8 cellular contexts compared by ENCODE assay signal in the genomic region with DNA sequence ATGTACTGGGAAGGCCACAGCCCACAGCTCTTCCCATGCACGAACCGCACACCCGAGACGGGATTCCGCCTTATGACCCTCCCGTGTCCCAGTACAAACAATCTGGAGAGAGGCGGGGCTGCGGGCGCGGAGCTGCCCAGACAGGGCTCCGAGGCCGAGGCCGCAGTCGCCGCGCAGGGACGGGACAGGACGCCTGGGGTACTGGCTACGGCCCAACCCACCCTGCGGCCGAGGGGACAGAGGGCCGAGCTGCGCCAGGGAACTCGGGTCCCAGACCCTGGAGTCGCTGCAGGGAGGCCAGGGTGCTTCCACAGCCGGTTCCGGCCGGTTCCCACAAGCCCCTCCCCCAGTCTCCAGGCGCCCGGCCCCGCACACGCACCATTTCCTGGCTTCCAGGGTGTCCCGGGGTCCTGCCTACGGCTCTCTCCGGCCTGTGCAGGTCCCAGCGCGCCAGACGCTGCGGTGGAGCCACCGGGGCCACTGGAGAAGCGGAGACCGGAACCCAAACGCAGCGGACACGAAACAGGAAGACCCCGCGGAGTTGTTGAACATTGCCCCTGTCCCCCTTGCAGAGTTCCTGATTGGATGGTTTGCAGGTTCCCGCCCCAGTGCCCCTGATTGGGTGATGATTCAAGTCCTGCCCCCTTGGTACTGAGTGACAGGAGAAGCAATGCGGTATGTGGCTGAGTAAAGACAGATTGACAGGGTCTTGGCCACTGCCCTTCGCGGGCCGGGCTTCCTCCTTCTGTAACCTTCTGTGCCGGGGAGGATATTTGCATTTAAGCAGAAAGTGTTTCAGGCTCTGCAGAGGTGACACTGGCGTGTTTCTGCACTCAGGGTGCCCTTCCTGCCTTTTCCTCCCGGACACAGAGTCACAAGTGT. TPM values are rescaled to one million over a fixed set of nuclear protein-coding genes. Genes with fewer than 3 reads are reported as not detected.
DNase-seq lines count a peak whose midpoint lies in the region; ATAC-seq and TF ChIP-seq lines count a peak whose summit lies in the region.

ZNF564 (minus strand) TSS at position 532 of the 882 bp plus-strand sequence; CDS start at position 382, 150 bp downstream.

- H3K4me1 ChIP-seq in ascending aorta: peaks cover 0 to 18% of the 10 kb centered on the region in 2 donors
- peaks cover 7% of the 10 kb centered on the region for H3K4me1 ChIP-seq in rectal smooth muscle tissue (ENCODE audit: control insufficient read depth, insufficient read depth, low read length)
- H3K4me1 ChIP-seq in aorta (ENCODE audit: control insufficient read depth in 1 of 2, insufficient read depth in 2 of 2, low read length in 2 of 2): no peaks in the 10 kb centered on the region

- DNase-seq in NCI-H187 treated with DMSO at 0.1 percent for 48 hours (lab: John Stamatoyannopoulos, UW) (peak; percentile 87), ascending aorta (ENCODE audit: low spot score in 2 of 2) (peak; percentile 93 to 98), hepatic stellate cell (ENCODE audit: low spot score) (peak; percentile 99), aorta (peak; percentile 94 to 97)

- ATAC-seq in GM18499 (IDR thresholded peaks at IDR 0.05; ENCODE audit: insufficient read depth, unreplicated experiment) (peak; percentile 95), HG02943 (IDR thresholded peaks at IDR 0.05; ENCODE audit: low read depth, unreplicated experiment) (peak; percentile 97), aorta (ENCODE audit: low FRiP score) (peak; percentile 99)

- peak within 1 kb of the TSS; percentile 86 to 96 for H3K4me3 ChIP-seq in ascending aorta
- peak within 1 kb of the TSS; percentile 91 for H3K4me3 ChIP-seq in rectal smooth muscle tissue (ENCODE audit: low read length)
- H3K4me3 ChIP-seq in aorta (ENCODE audit: low read length in 2 of 2): peak within 1 kb of the TSS; percentile 44 to 61

- H3K9me3 ChIP-seq in ascending aorta: no peaks in the 10 kb centered on the region
- H3K9me3 ChIP-seq in aorta (ENCODE audit: control insufficient read depth, low read length): no peaks in the 10 kb centered on the region

- H3K27me3 ChIP-seq in ascending aorta (no peaks in the 10 kb centered on the region), rectal smooth muscle tissue (ENCODE audit: control insufficient read depth, insufficient read depth, low read length) (no peaks in the 10 kb centered on the region), aorta (ENCODE audit: control insufficient read depth in 1 of 2, insufficient read depth in 2 of 2, low read length in 1 of 2) (no peaks in the 10 kb centered on the region)

- H3K27ac ChIP-seq in ascending aorta (peak within 1 kb of the TSS; percentile 85 to 96), rectal smooth muscle tissue (ENCODE audit: low read depth, low read length) (peak within 1 kb of the TSS; percentile 99), aorta (ENCODE audit: low read depth in 1 of 2, low read length in 2 of 2) (peak within 1 kb of the TSS; percentile 31 to 81)

- TF ChIP-seq CTCF in ascending aorta (IDR thresholded peaks at IDR 0.05): no peak

- peak within 1 kb of the TSS; percentile 93 for H3K9ac ChIP-seq in rectal smooth muscle tissue (ENCODE audit: low read length)

- H3K36me3 ChIP-seq in ascending aorta (peaks cover 0 to 9% of the 10 kb centered on the region in 2 donors), rectal smooth muscle tissue (ENCODE audit: control insufficient read depth, insufficient read depth, low read length) (no peaks in the 10 kb centered on the region), aorta (ENCODE audit: control insufficient read depth in 1 of 2, insufficient read depth in 2 of 2, low read length in 1 of 2) (no peaks in the 10 kb centered on the region)

- intact Hi-C loops in T-helper 2 cell treated with Interferon-gamma antibody and Interleukin-4, amounts not matched to agents 100 ng/mL and 5 ng/mL, for 36 hours (cut with micrococcal nuclease): loop anchor here (1.0 to 5.0 kb wide), 6 partner anchors 56 to 389 kb away; partner anchors contain the start of genes ZNF443, ZNF490, ZNF563 and ZNF709
- intact Hi-C loops in ascending aorta (cut with DNase I) (loop anchor here (1.0 to 2.0 kb wide), 6 partner anchors 56 to 812 kb away; partner anchors contain the start of genes ZNF443, ZNF490, ZNF709 and ZNF791), aorta (cut with DNase I) (loop anchor here in 1 of 2 donors (1.0 to 5.0 kb wide), 3 partner anchors 56 to 116 kb away; partner anchors contain the start of genes MAN2B1, WDR83, ZNF490 and ZNF791)

- 0% methylated on average over 55 of the region's 55 CpGs for WGBS in aorta, 2 donors

RNA-seq across cellular contexts. Expression of gene ZNF564, which starts in this region (rescaled TPM):
- total RNA-seq in T-helper 2 cell treated with Interferon-gamma antibody and Interleukin-4, amounts not matched to agents 100 ng/mL and 5 ng/mL, for 36 hours: 10.1 and 12.1 TPM in 2 replicates
- 2.6 TPM for total RNA-seq in ascending aorta
- total RNA-seq in aorta: 10 to 100 TPM; 12.0 to 15.4 TPM
- polyA plus RNA-seq in aorta: 1 to 10 TPM; 5.5 to 8.4 TPM

Comparison
In these comparisons a context has a peak if more than half of its experiments do, and no peak if none do; other contexts are left out.
1. Peak in every context shown above with its lines: DNase-seq, ATAC-seq, H3K4me3 ChIP-seq and H3K27ac ChIP-seq.